Comparison of ENCODE assay signal across 2 cellular contexts in genomic region chr6:168064226-168064807, GRCh38.
TF ChIP-seq lines count a peak whose summit lies in the region.

No MANE protein-coding gene starts in this region.

TF ChIP-seq in HepG2, 621 proteins besides CTCF, POLR2A, EP300 and RAD21:
- TF ChIP-seq ZNF256 (CRISPR knock-in tag; conservative IDR thresholded peaks at IDR 0.05) (no peak), TEF (CRISPR knock-in tag; IDR thresholded peaks at IDR 0.05) (no peak), ZNF598 (CRISPR knock-in tag; IDR thresholded peaks at IDR 0.05; ENCODE audit: borderline replicate concordance) (no peak), ZHX1 (CRISPR knock-in tag; IDR thresholded peaks at IDR 0.05; ENCODE audit: low read depth) (no peak), ZNF768 (CRISPR knock-in tag; IDR thresholded peaks at IDR 0.05) (peak; percentile 97), SP140L (CRISPR knock-in tag; IDR thresholded peaks at IDR 0.05; ENCODE audit: borderline replicate concordance) (no peak), EHMT2 (IDR thresholded peaks at IDR 0.05; ENCODE audit: borderline replicate concordance, low read depth, low read length) (no peak)
TF ChIP-seq in HepG2: peak in this region for 1.

TF ChIP-seq in H1, 55 proteins besides CTCF, POLR2A, EP300 and RAD21:
- TF ChIP-seq E2F6 (IDR thresholded peaks at IDR 0.05) (no peak), TCF12 (IDR thresholded peaks at IDR 0.05; ENCODE audit: low read depth, low read length) (no peak), USF2 (IDR thresholded peaks at IDR 0.05; ENCODE audit: low read length) (no peak), GTF2F1 (IDR thresholded peaks at IDR 0.05; ENCODE audit: borderline replicate concordance, low read depth, low read length) (no peak), ASH2L (IDR thresholded peaks at IDR 0.05; ENCODE audit: low read length) (no peak), POLR2AphosphoS5 (IDR thresholded peaks at IDR 0.05; ENCODE audit: low read depth, low read length) (no peak), SIN3A (conservative IDR thresholded peaks at IDR 0.05 in 1 of 2, IDR thresholded peaks at IDR 0.05 in 1 of 2; ENCODE audit: low read depth in 1 of 2, low read length in 2 of 2) (no peak), SP2 (IDR thresholded peaks at IDR 0.05; ENCODE audit: low read length) (no peak), NANOG (IDR thresholded peaks at IDR 0.05; ENCODE audit: insufficient read depth, low read depth, low read length, poor library complexity, severe bottlenecking) (no peak), BCL11A (IDR thresholded peaks at IDR 0.05; ENCODE audit: low read depth in 2 of 2, low read length in 2 of 2) (no peak), PHF8 (conservative IDR thresholded peaks at IDR 0.05; ENCODE audit: low read depth, low read length) (no peak), TAF7 (optimal IDR thresholded peaks at IDR 0.05; ENCODE audit: borderline replicate concordance, low read depth, low read length) (no peak), RXRA (IDR thresholded peaks at IDR 0.05; ENCODE audit: insufficient read depth, low read depth, low read length) (no peak)
TF ChIP-seq in H1: peak in this region for 0.
